25 cellular contexts compared by ENCODE assay signal in genomic region chr6:136886110-136886509, GRCh38. TPM values are rescaled to one million over a fixed set of nuclear protein-coding genes. Genes with fewer than 3 reads are reported as not detected.
DNase-seq lines count a peak whose midpoint lies in the region; ATAC-seq and TF ChIP-seq lines count a peak whose summit lies in the region.
"Had no signal": no experiment of that assay in that cellular context is flagged by ENCODE, and none has a peak within 500 bp of the region (broad histone marks: within the 10 kb centered on the region; RNA-seq: fewer than 3 reads in every experiment).

No MANE protein-coding gene starts in this region.

- H3K27me3 ChIP-seq in RWPE2 (ENCODE audit: insufficient read depth, poor library complexity, severe bottlenecking) = no peaks in the 10 kb centered on the region
- H3K27me3 ChIP-seq: BE2C, esophagus muscularis mucosa had no signal

- peaks cover 6% of the 10 kb centered on the region for H3K4me1 ChIP-seq in RWPE2 (ENCODE audit: insufficient read depth, poor library complexity, severe bottlenecking)
- H3K4me1 ChIP-seq: esophagus muscularis mucosa had no signal

- H3K36me3 ChIP-seq in RWPE2 (ENCODE audit: low read depth) = 0 out of 2 replicates have a peak, but pooled peaks cover 3% of the 10 kb centered on the region
- H3K36me3 ChIP-seq: BE2C, esophagus muscularis mucosa had no signal

- no peak for TF ChIP-seq CTCF in RWPE2 (IDR thresholded peaks at IDR 0.05; ENCODE audit: poor library complexity, severe bottlenecking)
- TF ChIP-seq CTCF in epithelial cell of esophagus (IDR thresholded peaks at IDR 0.05; ENCODE audit: insufficient read depth, low read depth, low read length, missing control alignments) = no peak

- H3K36me3 Mint-ChIP-seq in activated CD4-positive, alpha-beta T cell treated with anti-CD3 and anti-CD28 coated beads for 36 hours (ENCODE audit: low read depth) = peaks cover 2% of the 10 kb centered on the region

- CTCF ChIA-PET in activated CD4-positive, alpha-beta T cell treated with anti-CD3 and anti-CD28 coated beads for 36 hours (lab: Charles Lee) = interaction anchor here (0.6 to 1.1 kb wide), 2 partner anchors 14 to 242 kb away, joined by 4 read pairs; no protein-coding TSS in a partner anchor

- H3K9me3 ChIP-seq in RWPE2 (ENCODE audit: severe bottlenecking) = peaks cover 2% of the 10 kb centered on the region
- H3K9me3 ChIP-seq: BE2C, Caco-2, esophagus muscularis mucosa had no signal

- H3K27ac ChIP-seq in RWPE2 (ENCODE audit: poor library complexity, severe bottlenecking) = no peak overlapping the region
- H3K27ac ChIP-seq: esophagus muscularis mucosa, HL-60 had no signal

- H3K4me3 Mint-ChIP-seq in activated CD4-positive, alpha-beta T cell treated with anti-CD3 and anti-CD28 coated beads for 36 hours = no peak overlapping the region
- H3K4me3 Mint-ChIP-seq: activated CD4-positive, alpha-beta memory T cell treated with anti-CD3 and anti-CD28 coated beads for 36 hours; memory B cell had no signal

- intact Hi-C loops in activated CD4-positive, alpha-beta T cell treated with anti-CD3 and anti-CD28 coated beads for 36 hours (cut with DNase I, micrococcal nuclease) = no loop called here

- H3K4me3 ChIP-seq in RWPE2 (ENCODE audit: severe bottlenecking) = no peak overlapping the region
- H3K4me3 ChIP-seq in epithelial cell of esophagus (ENCODE audit: low read length) = no peak overlapping the region
- H3K4me3 ChIP-seq: esophagus muscularis mucosa had no signal

- peaks cover 5% of the 10 kb centered on the region for H3K4me1 Mint-ChIP-seq in activated CD4-positive, alpha-beta T cell treated with anti-CD3 and anti-CD28 coated beads for 36 hours

- H3K27me3 Mint-ChIP-seq in activated CD4-positive, alpha-beta T cell treated with anti-CD3 and anti-CD28 coated beads for 36 hours = no peaks in the 10 kb centered on the region
- H3K27me3 Mint-ChIP-seq: activated CD4-positive, alpha-beta memory T cell treated with anti-CD3 and anti-CD28 coated beads for 36 hours; memory B cell had no signal

- POLR2A ChIA-PET in activated CD4-positive, alpha-beta T cell treated with anti-CD3 and anti-CD28 coated beads for 36 hours (lab: Charles Lee) = no interaction called here

- no peak overlapping the region for H3K27ac Mint-ChIP-seq in activated CD4-positive, alpha-beta T cell treated with anti-CD3 and anti-CD28 coated beads for 36 hours
- H3K27ac Mint-ChIP-seq: activated CD4-positive, alpha-beta memory T cell treated with anti-CD3 and anti-CD28 coated beads for 36 hours; memory B cell had no signal

- DNase-seq in activated CD4-positive, alpha-beta T cell treated with anti-CD3 and anti-CD28 coated beads for 36 hours = no peak
- no peak for DNase-seq in activated CD4-positive, alpha-beta T cell treated with anti-CD3 and anti-CD28 coated beads for 1 hour
- no peak for DNase-seq in RWPE2 (ENCODE audit: low spot score)
- peak; percentile 81 for DNase-seq in epithelial cell of esophagus (ENCODE audit: low read depth)
- no peak for DNase-seq in amniotic stem cell (lab: John Stamatoyannopoulos, UW)
- no peak for DNase-seq in NOMO-1 treated with DMSO at 0.1 percent for 48 hours (lab: John Stamatoyannopoulos, UW; ENCODE audit: unreplicated experiment)
- DNase-seq: 8988T; activated CD4-positive, alpha-beta memory T cell treated with anti-CD3 and anti-CD28 coated beads for 36 hours; activated naive CD4-positive, alpha-beta T cell treated with Interleukin-2 at 50 U/mL for 16 hours; anterior cingulate cortex; BE2C; Caco-2; KBM-7; NCI-H1105 treated with DMSO at 0.1 percent for 48 hours; nucleus accumbens; SHP77 treated with DMSO at 0.1 percent for 48 hours; T-helper 1 cell had no signal

- ATAC-seq in activated CD4-positive, alpha-beta T cell treated with anti-CD3 and anti-CD28 coated beads for 36 hours = peak; percentile 61
- ATAC-seq in RWPE2 (ENCODE audit: low read depth) (peak; percentile 99), HG02678 (IDR thresholded peaks at IDR 0.05; ENCODE audit: unreplicated experiment) (no peak), GM18520 (IDR thresholded peaks at IDR 0.05; ENCODE audit: unreplicated experiment) (no peak)

- H3K9me3 Mint-ChIP-seq in activated CD4-positive, alpha-beta T cell treated with anti-CD3 and anti-CD28 coated beads for 36 hours (ENCODE audit: low read depth) = no peaks in the 10 kb centered on the region
- H3K9me3 Mint-ChIP-seq: activated CD4-positive, alpha-beta memory T cell treated with anti-CD3 and anti-CD28 coated beads for 36 hours; memory B cell had no signal

RNA-seq across cellular contexts. Expression of gene SLC35D3, which starts 36.0 kb away (rescaled TPM):
- not detected for total RNA-seq in activated CD4-positive, alpha-beta T cell treated with anti-CD3 and anti-CD28 coated beads for 36 hours
- total RNA-seq: activated CD4-positive, alpha-beta memory T cell treated with anti-CD3 and anti-CD28 coated beads for 36 hours; glomerular endothelial cell; NCI-H460; ureter had no signal

Comparison
In these comparisons a context has a peak if more than half of its experiments do, and no peak if none do; other contexts are left out.
1. ATAC-seq: peak in activated CD4-positive, alpha-beta T cell treated with anti-CD3 and anti-CD28 coated beads for 36 hours (single experiment) and RWPE2 (single experiment); none in HG02678 (single experiment) and GM18520 (single experiment).